ENCODE assay signal across 4 cellular contexts in the genomic region with DNA sequence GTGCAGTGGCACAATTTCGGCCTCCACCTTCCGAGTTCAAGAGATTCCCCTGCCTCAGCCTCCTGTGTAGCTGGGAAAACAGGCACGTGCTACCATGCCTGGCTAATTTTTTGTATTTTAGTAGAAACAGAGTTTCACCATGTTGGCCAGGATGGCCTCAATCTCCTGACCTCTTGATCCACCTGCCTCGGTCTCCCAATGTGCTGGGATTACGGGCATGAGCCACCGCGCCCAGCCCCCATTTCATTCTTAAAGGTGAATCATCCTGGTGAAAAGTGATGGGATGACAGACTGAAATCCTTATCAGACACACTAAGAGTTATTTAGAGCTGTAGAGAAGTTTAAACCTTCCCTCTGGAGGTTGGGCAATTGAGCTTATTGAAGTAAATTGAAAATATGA. TPM values are rescaled to one million over a fixed set of nuclear protein-coding genes. Genes with fewer than 3 reads are reported as not detected.
"Had no signal": no experiment of that assay in that cellular context is flagged by ENCODE, and none has a peak within 500 bp of the region (broad histone marks: within the 10 kb centered on the region; RNA-seq: fewer than 3 reads in every experiment).

No MANE protein-coding gene starts in this region.

- H3K4me3 ChIP-seq: GM12878 had no signal

- DNase-seq: GDM1, GF-D8 had no signal

- ATAC-seq: GM12878 had no signal

RNA-seq across cellular contexts. Expression of a gene that starts 24.1 kb away (rescaled TPM):
- total RNA-seq: G401 had no signal
- polyA plus RNA-seq: GM12878 had no signal
